In the genomic region with DNA sequence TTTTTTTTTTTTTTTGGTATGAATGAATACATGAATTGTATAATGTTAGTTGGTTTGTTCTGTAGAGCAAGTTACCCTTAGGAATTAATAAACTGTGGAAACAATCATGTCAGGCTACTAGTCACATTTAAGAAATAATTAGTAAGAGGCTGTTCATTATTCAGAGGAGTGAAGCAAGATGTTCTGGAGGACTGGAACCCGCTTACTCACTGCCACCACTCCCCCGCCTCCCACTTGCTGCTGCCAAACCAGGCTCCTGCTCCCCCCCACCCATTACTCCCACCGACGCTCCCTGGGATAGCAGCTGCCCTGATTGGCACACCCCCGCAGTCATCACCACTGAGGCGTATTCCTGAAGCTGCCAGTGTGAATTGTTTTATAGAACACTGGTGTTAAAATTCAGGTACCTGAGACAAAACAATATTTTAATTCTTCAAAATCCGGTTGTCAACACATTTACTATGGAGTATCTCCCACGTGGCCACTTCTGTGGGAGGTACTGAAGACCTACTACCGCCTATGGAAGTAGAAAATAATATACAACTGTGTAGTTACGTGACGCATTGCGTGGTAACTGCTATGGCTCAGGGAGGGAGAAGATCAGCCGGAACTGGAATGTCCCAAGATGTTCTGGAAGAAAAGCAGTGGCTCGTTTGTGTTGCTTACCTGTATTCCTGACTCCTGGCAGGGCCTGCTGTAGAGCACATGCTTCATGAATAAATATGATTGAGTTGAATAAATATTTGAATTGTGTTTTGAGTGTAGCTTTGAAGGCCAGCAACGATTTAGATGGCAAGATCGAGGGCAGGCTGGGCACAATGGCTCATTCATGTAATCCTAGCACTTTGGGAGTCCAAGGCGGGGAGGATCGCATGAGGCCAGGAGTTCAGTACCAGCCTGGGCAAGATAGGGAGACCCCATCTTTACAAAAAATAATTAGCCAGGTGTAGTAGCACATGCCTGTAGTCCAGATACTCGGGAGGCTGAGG, we compare ENCODE assay signal across 8 cellular contexts. TPM values are rescaled to one million over a fixed set of nuclear protein-coding genes. Genes with fewer than 3 reads are reported as not detected.
DNase-seq lines count a peak whose midpoint lies in the region; ATAC-seq and TF ChIP-seq lines count a peak whose summit lies in the region.

No MANE protein-coding gene starts in this region.

- no peak overlapping the region for H3K4me3 ChIP-seq in hepatocyte

- H3K36me3 Mint-ChIP-seq in activated CD8-positive, alpha-beta memory T cell treated with anti-CD3 and anti-CD28 coated beads, Interleukin-2, amount 10 ng/mL, durations not matched to agents 7 days and 5 days = peaks cover 20% of the 10 kb centered on the region
- H3K36me3 Mint-ChIP-seq in activated CD4-positive, alpha-beta memory T cell treated with anti-CD3 and anti-CD28 coated beads for 36 hours = peaks cover 21% of the 10 kb centered on the region
- H3K36me3 Mint-ChIP-seq in stimulated activated naive B cell treated with anti-CD40 and anti-IgM and Interleukin-4, amounts not matched to agents 10 μg/mL and 1 μg/mL and 100 μg/mL, for 72 hours = peaks cover 11 to 19% of the 10 kb centered on the region in 2 donors

- H3K36me3 ChIP-seq in hepatocyte (replicated peaks; ENCODE audit: insufficient read depth, low read depth) = no peaks in the 10 kb centered on the region

- H3K9me3 Mint-ChIP-seq in activated CD8-positive, alpha-beta memory T cell treated with anti-CD3 and anti-CD28 coated beads, Interleukin-2, amount 10 ng/mL, durations not matched to agents 7 days and 5 days (ENCODE audit: low read depth) = no peaks in the 10 kb centered on the region
- H3K9me3 Mint-ChIP-seq in activated CD4-positive, alpha-beta memory T cell treated with anti-CD3 and anti-CD28 coated beads for 36 hours = no peaks in the 10 kb centered on the region
- H3K9me3 Mint-ChIP-seq in stimulated activated naive B cell treated with anti-CD40 and anti-IgM and Interleukin-4, amounts not matched to agents 10 μg/mL and 1 μg/mL and 100 μg/mL, for 72 hours = no peaks in the 10 kb centered on the region

- no peak for TF ChIP-seq CTCF in hepatocyte (IDR thresholded peaks at IDR 0.05; ENCODE audit: poor library complexity)

- no peaks in the 10 kb centered on the region for H3K27me3 ChIP-seq in hepatocyte

- ATAC-seq in activated CD8-positive, alpha-beta memory T cell treated with anti-CD3 and anti-CD28 coated beads, Interleukin-2, amount 10 ng/mL, durations not matched to agents 7 days and 5 days = no peak
- ATAC-seq in stimulated activated naive B cell treated with anti-CD40 and anti-IgM and Interleukin-4, amounts not matched to agents 10 μg/mL and 1 μg/mL and 100 μg/mL, for 72 hours (replicated peaks) = no peak
- no peak for ATAC-seq in GM19351 (IDR thresholded peaks at IDR 0.05; ENCODE audit: unreplicated experiment)

- 87% methylated on average over 19 of the region's 19 CpGs for WGBS in hepatocyte (ENCODE audit: low lambda C conversion rate, missing lambda C conversion rate)

- CTCF ChIA-PET in activated CD8-positive, alpha-beta memory T cell treated with anti-CD3 and anti-CD28 coated beads, Interleukin-2, amount 10 ng/mL, durations not matched to agents 7 days and 5 days (lab: Charles Lee) = no interaction called here
- CTCF ChIA-PET in activated CD4-positive, alpha-beta memory T cell treated with anti-CD3 and anti-CD28 coated beads for 36 hours (lab: Charles Lee) = no interaction called here

- H3K4me3 Mint-ChIP-seq in activated CD8-positive, alpha-beta memory T cell treated with anti-CD3 and anti-CD28 coated beads, Interleukin-2, amount 10 ng/mL, durations not matched to agents 7 days and 5 days = peak overlapping the region; percentile 80
- H3K4me3 Mint-ChIP-seq in activated CD4-positive, alpha-beta memory T cell treated with anti-CD3 and anti-CD28 coated beads for 36 hours = peak overlapping the region; percentile 76
- H3K4me3 Mint-ChIP-seq in stimulated activated naive B cell treated with anti-CD40 and anti-IgM and Interleukin-4, amounts not matched to agents 10 μg/mL and 1 μg/mL and 100 μg/mL, for 72 hours = peak overlapping the region; percentile 79 to 95

- no peak for DNase-seq in activated CD8-positive, alpha-beta memory T cell treated with anti-CD3 and anti-CD28 coated beads, Interleukin-2, amount 10 ng/mL, durations not matched to agents 7 days and 5 days
- DNase-seq in activated CD8-positive, alpha-beta memory T cell treated with anti-CD3 and anti-CD28 coated beads for 24 hours = no peak
- no peak for DNase-seq in activated CD4-positive, alpha-beta memory T cell treated with anti-CD3 and anti-CD28 coated beads for 36 hours
- no peak for DNase-seq in hepatocyte (ENCODE audit: low spot score)
- DNase-seq in stimulated activated naive B cell treated with anti-CD40 and anti-IgM and Interleukin-4, amounts not matched to agents 10 μg/mL and 1 μg/mL and 100 μg/mL, for 72 hours = no peak
- DNase-seq in NOMO-1 treated with dmso at 0.1 percent for 144 hours (lab: John Stamatoyannopoulos, UW; ENCODE audit: unreplicated experiment) = no peak
- no peak for DNase-seq in retina

- no peaks in the 10 kb centered on the region for H3K27me3 Mint-ChIP-seq in activated CD8-positive, alpha-beta memory T cell treated with anti-CD3 and anti-CD28 coated beads, Interleukin-2, amount 10 ng/mL, durations not matched to agents 7 days and 5 days
- no peaks in the 10 kb centered on the region for H3K27me3 Mint-ChIP-seq in activated CD4-positive, alpha-beta memory T cell treated with anti-CD3 and anti-CD28 coated beads for 36 hours
- H3K27me3 Mint-ChIP-seq in stimulated activated naive B cell treated with anti-CD40 and anti-IgM and Interleukin-4, amounts not matched to agents 10 μg/mL and 1 μg/mL and 100 μg/mL, for 72 hours = no peaks in the 10 kb centered on the region

- H3K79me2 ChIP-seq in hepatocyte = peaks cover 52% of the 10 kb centered on the region

- H2AFZ ChIP-seq in hepatocyte = no peak overlapping the region

- peaks cover 9% of the 10 kb centered on the region for H3K4me1 ChIP-seq in hepatocyte (ENCODE audit: insufficient read depth)

- H3K4me2 ChIP-seq in hepatocyte = peak overlapping the region; percentile 90

- H3K27ac Mint-ChIP-seq in activated CD8-positive, alpha-beta memory T cell treated with anti-CD3 and anti-CD28 coated beads, Interleukin-2, amount 10 ng/mL, durations not matched to agents 7 days and 5 days = peak overlapping the region; percentile 82
- no peak overlapping the region for H3K27ac Mint-ChIP-seq in activated CD4-positive, alpha-beta memory T cell treated with anti-CD3 and anti-CD28 coated beads for 36 hours
- H3K27ac Mint-ChIP-seq in stimulated activated naive B cell treated with anti-CD40 and anti-IgM and Interleukin-4, amounts not matched to agents 10 μg/mL and 1 μg/mL and 100 μg/mL, for 72 hours = peak overlapping the region; percentile 70

- no peaks in the 10 kb centered on the region for H4K20me1 ChIP-seq in hepatocyte (ENCODE audit: insufficient read depth, poor library complexity, severe bottlenecking)

- no peaks in the 10 kb centered on the region for H3K9me3 ChIP-seq in hepatocyte (ENCODE audit: low read depth)

- H3K4me1 Mint-ChIP-seq in activated CD8-positive, alpha-beta memory T cell treated with anti-CD3 and anti-CD28 coated beads, Interleukin-2, amount 10 ng/mL, durations not matched to agents 7 days and 5 days = peaks cover 16% of the 10 kb centered on the region
- H3K4me1 Mint-ChIP-seq in activated CD4-positive, alpha-beta memory T cell treated with anti-CD3 and anti-CD28 coated beads for 36 hours (ENCODE audit: low read depth) = peaks cover 12% of the 10 kb centered on the region
- H3K4me1 Mint-ChIP-seq in stimulated activated naive B cell treated with anti-CD40 and anti-IgM and Interleukin-4, amounts not matched to agents 10 μg/mL and 1 μg/mL and 100 μg/mL, for 72 hours = peaks cover 8 to 17% of the 10 kb centered on the region in 2 donors

- intact Hi-C loops in activated CD4-positive, alpha-beta memory T cell treated with anti-CD3 and anti-CD28 coated beads for 36 hours (cut with micrococcal nuclease) = loop anchor here (5.0 kb wide), 1 partner anchor 170 kb away; no protein-coding TSS in a partner anchor

- no peak overlapping the region for H3K27ac ChIP-seq in hepatocyte

- no peaks in the 10 kb centered on the region for H3K9me2 ChIP-seq in hepatocyte (replicated peaks; ENCODE audit: insufficient read depth)

- POLR2A ChIA-PET in activated CD4-positive, alpha-beta memory T cell treated with anti-CD3 and anti-CD28 coated beads for 36 hours (lab: Charles Lee) = no interaction called here

RNA-seq across cellular contexts. Expression of a gene that starts 1.7 kb away (rescaled TPM):
- 10 to 100 TPM in 1 of 2 experiments, 1 to 10 TPM in 1; 8.9 to 10.2 TPM for total RNA-seq in activated CD8-positive, alpha-beta memory T cell treated with anti-CD3 and anti-CD28 coated beads, Interleukin-2, amount 10 ng/mL, durations not matched to agents 7 days and 5 days
- 10 to 100 TPM; 12.4 to 14.9 TPM for total RNA-seq in activated CD4-positive, alpha-beta memory T cell treated with anti-CD3 and anti-CD28 coated beads for 36 hours
- total RNA-seq in hepatocyte = 40.6 and 51.4 TPM in 2 replicates
- 9.0 and 12.9 TPM in 2 replicates for polyA plus RNA-seq in hepatocyte
